In genomic region chrX:130231184-130231583, GRCh38 we compare ENCODE assay signal across 3 cellular contexts. TPM values are rescaled to one million over a fixed set of nuclear protein-coding genes. Genes with fewer than 3 reads are reported as not detected.
"Had no signal": no experiment of that assay in that cellular context is flagged by ENCODE, and none has a peak within 500 bp of the region (broad histone marks: within the 10 kb centered on the region; RNA-seq: fewer than 3 reads in every experiment).

No MANE protein-coding gene starts in this region.

RNA-seq across cellular contexts. Expression of gene RAB33A, which starts 59.4 kb away (rescaled TPM):
- total RNA-seq: LHCN-M2, MCF 10A, NCI-H460 had no signal
